Comparison of ENCODE assay signal across 1 cellular context in the genomic region with DNA sequence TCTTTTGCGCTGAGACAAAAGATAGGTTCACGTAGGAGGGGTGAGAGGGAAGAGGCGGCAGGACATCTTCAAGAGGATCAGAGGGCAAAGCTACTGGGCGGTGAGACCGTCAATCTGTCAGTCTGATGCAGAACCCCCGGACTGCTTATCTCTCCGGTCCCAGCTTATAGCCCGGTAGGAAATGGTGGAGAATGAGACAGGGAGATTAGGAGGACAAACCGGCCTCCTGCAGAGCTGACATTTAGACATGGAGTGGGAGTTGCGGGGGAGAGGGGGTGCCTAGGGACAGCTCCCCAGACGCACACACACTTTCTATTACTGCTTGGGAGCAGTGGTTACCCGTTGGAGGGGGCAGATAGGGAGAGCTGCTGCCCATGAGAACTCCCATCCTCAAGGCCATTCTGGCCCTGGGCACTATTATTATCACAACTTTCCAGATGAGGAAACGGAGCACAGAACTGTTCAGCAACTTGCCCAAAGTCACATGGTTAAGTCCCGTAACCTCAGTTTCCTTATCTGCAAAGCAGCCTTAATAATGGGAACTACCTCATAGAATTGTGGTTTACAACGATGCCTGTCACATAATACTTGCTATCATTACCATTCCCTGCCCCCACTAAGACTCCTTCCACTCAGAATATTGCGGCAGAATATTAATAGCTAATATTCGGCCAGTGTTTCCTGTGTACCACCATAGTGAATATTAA.
TF ChIP-seq lines count a peak whose summit lies in the region.

No MANE protein-coding gene starts in this region.

TF ChIP-seq in K562, 482 proteins besides CTCF, POLR2A, EP300 and RAD21 (continued from another document and continues in another):
- TF ChIP-seq ZNF518B (CRISPR knock-in tag; IDR thresholded peaks at IDR 0.05) (no peak), YBX1 (IDR thresholded peaks at IDR 0.05) (no peak), MCM7 (IDR thresholded peaks at IDR 0.05) (no peak), XRCC4 (IDR thresholded peaks at IDR 0.05; ENCODE audit: extremely low read depth, insufficient read depth, insufficient read length) (no peak), FOS (IDR thresholded peaks at IDR 0.05; ENCODE audit: extremely low read depth, insufficient read length) (no peak), KLF6 (CRISPR knock-in tag; IDR thresholded peaks at IDR 0.05; ENCODE audit: borderline replicate concordance) (no peak), PBX2 (CRISPR knock-in tag; IDR thresholded peaks at IDR 0.05; ENCODE audit: low read depth) (peak; percentile 58), PBX2 (tag; conservative IDR thresholded peaks at IDR 0.05; ENCODE audit: low read depth) (peak; percentile 98), HEY1 (CRISPR knock-in tag; IDR thresholded peaks at IDR 0.05; ENCODE audit: borderline replicate concordance) (no peak), ZFP36 (IDR thresholded peaks at IDR 0.05; ENCODE audit: low read depth, low read length, partially characterized antibody) (no peak), DIDO1 (tag; IDR thresholded peaks at IDR 0.05; ENCODE audit: low read depth) (no peak), HMBOX1 (IDR thresholded peaks at IDR 0.05) (no peak), CHD2 (IDR thresholded peaks at IDR 0.05; ENCODE audit: low read depth, low read length) (peak; percentile 29; the same call in 1 of the 2 replicates), MTA3 (IDR thresholded peaks at IDR 0.05; ENCODE audit: borderline replicate concordance) (peak; percentile 50), TCF3 (CRISPR knock-in tag; IDR thresholded peaks at IDR 0.05) (peak; percentile 99), ZFP30 (CRISPR knock-in tag; IDR thresholded peaks at IDR 0.05; ENCODE audit: borderline replicate concordance) (no peak), BCOR (IDR thresholded peaks at IDR 0.05) (peak; percentile 89), HNRNPL (IDR thresholded peaks at IDR 0.05; ENCODE audit: low read depth, low read length) (no peak), IRF1 (CRISPR knock-in tag; IDR thresholded peaks at IDR 0.05; ENCODE audit: borderline replicate concordance) (no peak), NCOA2 (IDR thresholded peaks at IDR 0.05; ENCODE audit: partially characterized antibody in 2 of 2) (no peak), ZC3H8 (IDR thresholded peaks at IDR 0.05) (no peak), ETV1 (tag; conservative IDR thresholded peaks at IDR 0.05; ENCODE audit: low read depth) (peak; percentile 96), ASH1L (IDR thresholded peaks at IDR 0.05; ENCODE audit: borderline replicate concordance, low read depth, partially characterized antibody) (no peak), L3MBTL2 (IDR thresholded peaks at IDR 0.05) (no peak), HNRNPH1 (optimal IDR thresholded peaks at IDR 0.05; ENCODE audit: low read depth, low read length) (no peak), SMARCC2 (IDR thresholded peaks at IDR 0.05; ENCODE audit: low read depth) (peak; percentile 91)
- TF ChIP-seq, protein P1, sequence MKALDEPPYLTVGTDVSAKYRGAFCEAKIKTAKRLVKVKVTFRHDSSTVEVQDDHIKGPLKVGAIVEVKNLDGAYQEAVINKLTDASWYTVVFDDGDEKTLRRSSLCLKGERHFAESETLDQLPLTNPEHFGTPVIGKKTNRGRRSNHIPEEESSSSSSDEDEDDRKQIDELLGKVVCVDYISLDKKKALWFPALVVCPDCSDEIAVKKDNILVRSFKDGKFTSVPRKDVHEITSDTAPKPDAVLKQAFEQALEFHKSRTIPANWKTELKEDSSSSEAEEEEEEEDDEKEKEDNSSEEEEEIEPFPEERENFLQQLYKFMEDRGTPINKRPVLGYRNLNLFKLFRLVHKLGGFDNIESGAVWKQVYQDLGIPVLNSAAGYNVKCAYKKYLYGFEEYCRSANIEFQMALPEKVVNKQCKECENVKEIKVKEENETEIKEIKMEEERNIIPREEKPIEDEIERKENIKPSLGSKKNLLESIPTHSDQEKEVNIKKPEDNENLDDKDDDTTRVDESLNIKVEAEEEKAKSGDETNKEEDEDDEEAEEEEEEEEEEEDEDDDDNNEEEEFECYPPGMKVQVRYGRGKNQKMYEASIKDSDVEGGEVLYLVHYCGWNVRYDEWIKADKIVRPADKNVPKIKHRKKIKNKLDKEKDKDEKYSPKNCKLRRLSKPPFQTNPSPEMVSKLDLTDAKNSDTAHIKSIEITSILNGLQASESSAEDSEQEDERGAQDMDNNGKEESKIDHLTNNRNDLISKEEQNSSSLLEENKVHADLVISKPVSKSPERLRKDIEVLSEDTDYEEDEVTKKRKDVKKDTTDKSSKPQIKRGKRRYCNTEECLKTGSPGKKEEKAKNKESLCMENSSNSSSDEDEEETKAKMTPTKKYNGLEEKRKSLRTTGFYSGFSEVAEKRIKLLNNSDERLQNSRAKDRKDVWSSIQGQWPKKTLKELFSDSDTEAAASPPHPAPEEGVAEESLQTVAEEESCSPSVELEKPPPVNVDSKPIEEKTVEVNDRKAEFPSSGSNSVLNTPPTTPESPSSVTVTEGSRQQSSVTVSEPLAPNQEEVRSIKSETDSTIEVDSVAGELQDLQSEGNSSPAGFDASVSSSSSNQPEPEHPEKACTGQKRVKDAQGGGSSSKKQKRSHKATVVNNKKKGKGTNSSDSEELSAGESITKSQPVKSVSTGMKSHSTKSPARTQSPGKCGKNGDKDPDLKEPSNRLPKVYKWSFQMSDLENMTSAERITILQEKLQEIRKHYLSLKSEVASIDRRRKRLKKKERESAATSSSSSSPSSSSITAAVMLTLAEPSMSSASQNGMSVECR (CRISPR knock-in tag; IDR thresholded peaks at IDR 0.05) = no peak
- TF ChIP-seq, protein P2, sequence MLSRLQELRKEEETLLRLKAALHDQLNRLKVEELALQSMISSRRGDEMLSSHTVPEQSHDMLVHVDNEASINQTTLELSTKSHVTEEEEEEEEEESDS (CRISPR knock-in tag; IDR thresholded peaks at IDR 0.05) = no peak
- TF ChIP-seq, protein P3, sequence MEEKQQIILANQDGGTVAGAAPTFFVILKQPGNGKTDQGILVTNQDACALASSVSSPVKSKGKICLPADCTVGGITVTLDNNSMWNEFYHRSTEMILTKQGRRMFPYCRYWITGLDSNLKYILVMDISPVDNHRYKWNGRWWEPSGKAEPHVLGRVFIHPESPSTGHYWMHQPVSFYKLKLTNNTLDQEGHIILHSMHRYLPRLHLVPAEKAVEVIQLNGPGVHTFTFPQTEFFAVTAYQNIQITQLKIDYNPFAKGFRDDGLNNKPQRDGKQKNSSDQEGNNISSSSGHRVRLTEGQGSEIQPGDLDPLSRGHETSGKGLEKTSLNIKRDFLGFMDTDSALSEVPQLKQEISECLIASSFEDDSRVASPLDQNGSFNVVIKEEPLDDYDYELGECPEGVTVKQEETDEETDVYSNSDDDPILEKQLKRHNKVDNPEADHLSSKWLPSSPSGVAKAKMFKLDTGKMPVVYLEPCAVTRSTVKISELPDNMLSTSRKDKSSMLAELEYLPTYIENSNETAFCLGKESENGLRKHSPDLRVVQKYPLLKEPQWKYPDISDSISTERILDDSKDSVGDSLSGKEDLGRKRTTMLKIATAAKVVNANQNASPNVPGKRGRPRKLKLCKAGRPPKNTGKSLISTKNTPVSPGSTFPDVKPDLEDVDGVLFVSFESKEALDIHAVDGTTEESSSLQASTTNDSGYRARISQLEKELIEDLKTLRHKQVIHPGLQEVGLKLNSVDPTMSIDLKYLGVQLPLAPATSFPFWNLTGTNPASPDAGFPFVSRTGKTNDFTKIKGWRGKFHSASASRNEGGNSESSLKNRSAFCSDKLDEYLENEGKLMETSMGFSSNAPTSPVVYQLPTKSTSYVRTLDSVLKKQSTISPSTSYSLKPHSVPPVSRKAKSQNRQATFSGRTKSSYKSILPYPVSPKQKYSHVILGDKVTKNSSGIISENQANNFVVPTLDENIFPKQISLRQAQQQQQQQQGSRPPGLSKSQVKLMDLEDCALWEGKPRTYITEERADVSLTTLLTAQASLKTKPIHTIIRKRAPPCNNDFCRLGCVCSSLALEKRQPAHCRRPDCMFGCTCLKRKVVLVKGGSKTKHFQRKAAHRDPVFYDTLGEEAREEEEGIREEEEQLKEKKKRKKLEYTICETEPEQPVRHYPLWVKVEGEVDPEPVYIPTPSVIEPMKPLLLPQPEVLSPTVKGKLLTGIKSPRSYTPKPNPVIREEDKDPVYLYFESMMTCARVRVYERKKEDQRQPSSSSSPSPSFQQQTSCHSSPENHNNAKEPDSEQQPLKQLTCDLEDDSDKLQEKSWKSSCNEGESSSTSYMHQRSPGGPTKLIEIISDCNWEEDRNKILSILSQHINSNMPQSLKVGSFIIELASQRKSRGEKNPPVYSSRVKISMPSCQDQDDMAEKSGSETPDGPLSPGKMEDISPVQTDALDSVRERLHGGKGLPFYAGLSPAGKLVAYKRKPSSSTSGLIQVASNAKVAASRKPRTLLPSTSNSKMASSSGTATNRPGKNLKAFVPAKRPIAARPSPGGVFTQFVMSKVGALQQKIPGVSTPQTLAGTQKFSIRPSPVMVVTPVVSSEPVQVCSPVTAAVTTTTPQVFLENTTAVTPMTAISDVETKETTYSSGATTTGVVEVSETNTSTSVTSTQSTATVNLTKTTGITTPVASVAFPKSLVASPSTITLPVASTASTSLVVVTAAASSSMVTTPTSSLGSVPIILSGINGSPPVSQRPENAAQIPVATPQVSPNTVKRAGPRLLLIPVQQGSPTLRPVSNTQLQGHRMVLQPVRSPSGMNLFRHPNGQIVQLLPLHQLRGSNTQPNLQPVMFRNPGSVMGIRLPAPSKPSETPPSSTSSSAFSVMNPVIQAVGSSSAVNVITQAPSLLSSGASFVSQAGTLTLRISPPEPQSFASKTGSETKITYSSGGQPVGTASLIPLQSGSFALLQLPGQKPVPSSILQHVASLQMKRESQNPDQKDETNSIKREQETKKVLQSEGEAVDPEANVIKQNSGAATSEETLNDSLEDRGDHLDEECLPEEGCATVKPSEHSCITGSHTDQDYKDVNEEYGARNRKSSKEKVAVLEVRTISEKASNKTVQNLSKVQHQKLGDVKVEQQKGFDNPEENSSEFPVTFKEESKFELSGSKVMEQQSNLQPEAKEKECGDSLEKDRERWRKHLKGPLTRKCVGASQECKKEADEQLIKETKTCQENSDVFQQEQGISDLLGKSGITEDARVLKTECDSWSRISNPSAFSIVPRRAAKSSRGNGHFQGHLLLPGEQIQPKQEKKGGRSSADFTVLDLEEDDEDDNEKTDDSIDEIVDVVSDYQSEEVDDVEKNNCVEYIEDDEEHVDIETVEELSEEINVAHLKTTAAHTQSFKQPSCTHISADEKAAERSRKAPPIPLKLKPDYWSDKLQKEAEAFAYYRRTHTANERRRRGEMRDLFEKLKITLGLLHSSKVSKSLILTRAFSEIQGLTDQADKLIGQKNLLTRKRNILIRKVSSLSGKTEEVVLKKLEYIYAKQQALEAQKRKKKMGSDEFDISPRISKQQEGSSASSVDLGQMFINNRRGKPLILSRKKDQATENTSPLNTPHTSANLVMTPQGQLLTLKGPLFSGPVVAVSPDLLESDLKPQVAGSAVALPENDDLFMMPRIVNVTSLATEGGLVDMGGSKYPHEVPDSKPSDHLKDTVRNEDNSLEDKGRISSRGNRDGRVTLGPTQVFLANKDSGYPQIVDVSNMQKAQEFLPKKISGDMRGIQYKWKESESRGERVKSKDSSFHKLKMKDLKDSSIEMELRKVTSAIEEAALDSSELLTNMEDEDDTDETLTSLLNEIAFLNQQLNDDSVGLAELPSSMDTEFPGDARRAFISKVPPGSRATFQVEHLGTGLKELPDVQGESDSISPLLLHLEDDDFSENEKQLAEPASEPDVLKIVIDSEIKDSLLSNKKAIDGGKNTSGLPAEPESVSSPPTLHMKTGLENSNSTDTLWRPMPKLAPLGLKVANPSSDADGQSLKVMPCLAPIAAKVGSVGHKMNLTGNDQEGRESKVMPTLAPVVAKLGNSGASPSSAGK (IDR thresholded peaks at IDR 0.05) = no peak
